In the genomic region with DNA sequence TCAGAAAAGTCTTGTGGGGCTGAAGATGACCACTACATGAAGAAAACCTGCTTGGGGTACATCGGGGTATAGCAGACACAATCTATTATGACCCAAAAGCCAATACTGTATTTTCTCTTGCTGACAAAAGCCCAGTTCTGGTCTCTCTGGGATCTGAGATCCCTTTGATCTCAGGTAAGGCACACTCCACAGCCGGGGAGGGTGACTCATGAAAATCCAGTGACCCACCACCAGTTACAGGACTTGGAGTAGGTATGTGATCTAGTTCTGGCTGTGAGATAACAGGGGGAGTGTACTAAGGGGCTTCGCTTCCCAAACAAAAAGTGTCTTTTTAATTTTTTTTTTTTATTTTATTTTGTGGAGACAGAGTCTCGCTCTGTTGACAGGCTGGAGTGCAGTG, we compare ENCODE assay signal across 29 cellular contexts.
"Had no signal": no experiment of that assay in that cellular context is flagged by ENCODE, and none has a peak within 500 bp of the region (broad histone marks: within the 10 kb centered on the region; RNA-seq: fewer than 3 reads in every experiment).

No MANE protein-coding gene starts in this region.

- H3K27ac ChIP-seq: neutrophil, pancreas, prostate gland, right lobe of liver, sigmoid colon, spleen, suprapubic skin, testis, tibial artery, transverse colon, upper lobe of left lung, vagina had no signal

- H3K4me3 ChIP-seq: pancreas, prostate gland, right lobe of liver, sigmoid colon, spleen, suprapubic skin, testis, tibial artery, transverse colon, upper lobe of left lung, vagina had no signal

- H3K9me3 Mint-ChIP-seq: naive B cell; naive thymus-derived CD8-positive, alpha-beta T cell; natural killer cell treated with Interleukin-12 subunit alpha and Interleukin-12 subunit beta and Interleukin-15 and Interleukin-18, amount 100 ng/mL, for 72 hours; nephron progenitor cell; neural crest cell; stimulated activated effector memory CD8-positive, alpha-beta T cell treated with anti-CD3 and anti-CD28 coated beads, Interleukin-12 subunit alpha, Interleukin-12 subunit beta, amount 100 ng/mL, for 72 hours; stimulated activated naive CD8-positive, alpha-beta T cell treated with anti-CD3 and anti-CD28 coated beads, Interleukin-15, amount 100 ng/mL, for 72 hours had no signal

- H3K4me3 Mint-ChIP-seq: naive thymus-derived CD8-positive, alpha-beta T cell; natural killer cell treated with Interleukin-12 subunit alpha and Interleukin-12 subunit beta and Interleukin-15 and Interleukin-18, amount 100 ng/mL, for 72 hours; nephron progenitor cell; neural crest cell; stimulated activated effector memory CD8-positive, alpha-beta T cell treated with anti-CD3 and anti-CD28 coated beads, Interleukin-12 subunit alpha, Interleukin-12 subunit beta, amount 100 ng/mL, for 72 hours; stimulated activated naive CD8-positive, alpha-beta T cell treated with anti-CD3 and anti-CD28 coated beads, Interleukin-15, amount 100 ng/mL, for 72 hours had no signal

- H3K36me3 Mint-ChIP-seq: natural killer cell treated with Interleukin-12 subunit alpha and Interleukin-12 subunit beta and Interleukin-15 and Interleukin-18, amount 100 ng/mL, for 72 hours; stimulated activated effector memory CD8-positive, alpha-beta T cell treated with anti-CD3 and anti-CD28 coated beads, Interleukin-12 subunit alpha, Interleukin-12 subunit beta, amount 100 ng/mL, for 72 hours had no signal

- H3K36me3 ChIP-seq: neutrophil, pancreas, prostate gland, right lobe of liver, sigmoid colon, suprapubic skin, tibial artery, transverse colon, upper lobe of left lung, vagina had no signal

- ATAC-seq: naive thymus-derived CD8-positive, alpha-beta T cell; natural killer cell treated with Interleukin-12 subunit alpha and Interleukin-12 subunit beta and Interleukin-15 and Interleukin-18, amount 100 ng/mL, for 72 hours; pancreas; right cardiac atrium; right lobe of liver; stimulated activated effector memory CD8-positive, alpha-beta T cell treated with anti-CD3 and anti-CD28 coated beads, Interleukin-12 subunit alpha, Interleukin-12 subunit beta, amount 100 ng/mL, for 72 hours; stimulated activated naive CD8-positive, alpha-beta T cell treated with anti-CD3 and anti-CD28 coated beads, Interleukin-15, amount 100 ng/mL, for 72 hours; stimulated activated naive CD8-positive, alpha-beta T cell treated with anti-CD3 and anti-CD28 coated beads, Interleukin-15, Interleukin-2, amounts not matched to agents 100 U/mL and 50 U/mL, for 24 hours had no signal

- H3K4me1 ChIP-seq: pancreas, prostate gland, right lobe of liver, sigmoid colon, spleen, suprapubic skin, testis, transverse colon, upper lobe of left lung, vagina had no signal

- H3K4me1 Mint-ChIP-seq: naive thymus-derived CD8-positive, alpha-beta T cell; stimulated activated effector memory CD8-positive, alpha-beta T cell treated with anti-CD3 and anti-CD28 coated beads, Interleukin-12 subunit alpha, Interleukin-12 subunit beta, amount 100 ng/mL, for 72 hours; stimulated activated naive CD8-positive, alpha-beta T cell treated with anti-CD3 and anti-CD28 coated beads, Interleukin-15, amount 100 ng/mL, for 72 hours had no signal

- DNase-seq: naive B cell; naive thymus-derived CD8-positive, alpha-beta T cell; nephron progenitor cell; nucleus accumbens; pancreas; right cardiac atrium; right lobe of liver; sigmoid colon; small intestine; spleen; stimulated activated CD4-positive, alpha-beta T cell treated with anti-CD3 and anti-CD28 coated beads, Interleukin-12 subunit alpha, Interleukin-12 subunit beta, amount 100 ng/mL, for 4 hours; stimulated activated CD4-positive, alpha-beta T cell treated with anti-CD3 and anti-CD28 coated beads, Interleukin-1b, Interleukin-23, amount 100 ng/mL, for 48 hours; stimulated activated CD4-positive, alpha-beta T cell treated with anti-CD3 and anti-CD28 coated beads, Interleukin-2, amount 100 ng/mL, for 48 hours; stimulated activated CD4-positive, alpha-beta T cell treated with anti-CD3 and anti-CD28 coated beads, Interleukin-4, amount 100 ng/mL, for 24 hours; stimulated activated naive CD4-positive, alpha-beta T cell; stimulated activated naive CD8-positive, alpha-beta T cell treated with anti-CD3 and anti-CD28 coated beads, Interleukin-15, amount 100 ng/mL, for 72 hours; stimulated activated naive CD8-positive, alpha-beta T cell treated with anti-CD3 and anti-CD28 coated beads, Interleukin-15, Interleukin-2, amounts not matched to agents 100 U/mL and 50 U/mL, for 24 hours; substantia nigra; testis; tibial artery; transverse colon; upper lobe of left lung had no signal

- H3K27ac Mint-ChIP-seq: naive thymus-derived CD8-positive, alpha-beta T cell; natural killer cell treated with Interleukin-12 subunit alpha and Interleukin-12 subunit beta and Interleukin-15 and Interleukin-18, amount 100 ng/mL, for 72 hours; nephron progenitor cell; stimulated activated effector memory CD8-positive, alpha-beta T cell treated with anti-CD3 and anti-CD28 coated beads, Interleukin-12 subunit alpha, Interleukin-12 subunit beta, amount 100 ng/mL, for 72 hours; stimulated activated naive CD8-positive, alpha-beta T cell treated with anti-CD3 and anti-CD28 coated beads, Interleukin-15, amount 100 ng/mL, for 72 hours had no signal

- H3K9me3 ChIP-seq: neutrophil, pancreas, prostate gland, right lobe of liver, sigmoid colon, spleen, suprapubic skin, testis, tibial artery, transverse colon, upper lobe of left lung, vagina had no signal

- H3K27me3 ChIP-seq: neutrophil, pancreas, right lobe of liver, sigmoid colon, spleen, suprapubic skin, testis, tibial artery, transverse colon, upper lobe of left lung, vagina had no signal

- H3K27me3 Mint-ChIP-seq: naive B cell had no signal
